ENCODE assay signal across 26 cellular contexts in the genomic region with DNA sequence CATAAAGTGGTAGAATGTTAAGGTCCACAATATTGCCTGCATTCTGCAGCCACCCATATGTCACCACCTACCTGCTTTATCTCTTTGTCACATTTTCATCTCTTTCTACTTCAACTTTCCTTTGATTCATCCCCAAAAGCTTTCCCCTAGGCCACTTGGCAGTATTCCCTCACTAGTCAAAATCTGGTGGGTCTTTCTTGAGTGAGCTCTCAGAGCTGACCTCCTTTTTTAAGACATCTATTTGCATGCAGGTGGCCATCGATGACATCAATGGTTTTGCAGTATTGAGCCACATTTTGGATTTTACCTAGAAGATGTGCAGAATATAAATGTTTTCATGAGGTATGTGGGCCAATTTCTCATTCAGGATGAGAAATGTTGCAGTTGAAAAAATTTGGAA.
"Had no signal": no experiment of that assay in that cellular context is flagged by ENCODE, and none has a peak within 500 bp of the region (broad histone marks: within the 10 kb centered on the region; RNA-seq: fewer than 3 reads in every experiment).

No MANE protein-coding gene starts in this region.

- DNase-seq: activated CD4-positive, alpha-beta T cell treated with anti-CD3 and anti-CD28 coated beads, Interleukin-2, amount 10 ng/mL, durations not matched to agents 24 days and 14 days; activated CD4-positive, alpha-beta T cell treated with anti-CD3 and anti-CD28 coated beads, Interleukin-2, amount 50 U/mL, for 48 hours; activated CD4-positive, CD25-positive, alpha-beta regulatory T cell treated with anti-CD3 and anti-CD28 coated beads, Interleukin-2, amount 50 U/mL, for 72 hours; activated CD8-positive, alpha-beta memory T cell treated with anti-CD3 and anti-CD28 coated beads, Interleukin-2, amount 10 ng/mL, durations not matched to agents 7 days and 5 days; activated effector memory CD4-positive, alpha-beta T cell treated with Interleukin-2 at 50 U/mL for 16 hours; activated naive CD4-positive, alpha-beta T cell treated with Interleukin-2 at 50 U/mL for 16 hours; activated naive CD8-positive, alpha-beta T cell treated with anti-CD3 and anti-CD28 coated beads, Interleukin-2, amount 50 U/mL, for 24 hours; activated T-cell treated with anti-CD3 and anti-CD28 coated beads, Interleukin-2, amount 50 U/mL, for 24 hours; amniotic stem cell; body of pancreas; MG63; MV-4-11; NCI-H1092 treated with DMSO at 0.1 percent for 48 hours; NCI-H1417 treated with DMSO at 0.1 percent for 48 hours; NCI-H1694 treated with DMSO at 0.1 percent for 48 hours; NCI-H2029 treated with DMSO at 0.1 percent for 48 hours; NCI-H2227 treated with DMSO at 0.1 percent for 48 hours; NCI-H446 treated with DMSO at 0.1 percent for 48 hours; NCI-H82; Peyer's patch; Right ventricle myocardium superior; SJCRH30; SK-N-SH; SW 1271 had no signal

- ATAC-seq: activated CD8-positive, alpha-beta memory T cell treated with anti-CD3 and anti-CD28 coated beads, Interleukin-2, amount 10 ng/mL, durations not matched to agents 7 days and 5 days; activated naive CD4-positive, alpha-beta T cell treated with anti-CD3 and anti-CD28 coated beads, Interleukin-2, amount 50 U/mL, for 72 hours; activated naive CD8-positive, alpha-beta T cell treated with anti-CD3 and anti-CD28 coated beads, Interleukin-2, amount 50 U/mL, for 24 hours; body of pancreas; WTC11 had no signal
